Comparison of ENCODE assay signal across 25 cellular contexts in genomic region chr11:22561283-22561682, GRCh38.
"Had no signal": no experiment of that assay in that cellular context is flagged by ENCODE, and none has a peak within 500 bp of the region (broad histone marks: within the 10 kb centered on the region; RNA-seq: fewer than 3 reads in every experiment).

No MANE protein-coding gene starts in this region.

- DNase-seq: stimulated activated CD4-positive, alpha-beta T cell treated with anti-CD3 and anti-CD28 coated beads, Interleukin-2, amount 100 ng/mL, for 48 hours; stimulated activated CD4-positive, alpha-beta T cell treated with anti-CD3 and anti-CD28 coated beads, Interleukin-4, amount 100 ng/mL, for 1 hour; stimulated activated CD4-positive, alpha-beta T cell treated with anti-CD3 and anti-CD28 coated beads, Interleukin-4, amount 100 ng/mL, for 24 hours; stimulated activated CD4-positive, alpha-beta T cell treated with anti-CD3 and anti-CD28 coated beads, Interleukin-4, amount 100 ng/mL, for 4 hours; stimulated activated CD8-positive, alpha-beta memory T cell treated with anti-CD3 and anti-CD28 coated beads, Interleukin-4, amount 100 ng/mL, for 48 hours; stimulated activated naive B cell treated with anti-CD40 and anti-IgM and Interleukin-4, amounts not matched to agents 10 μg/mL and 1 μg/mL and 100 μg/mL, for 72 hours; stimulated activated naive CD4-positive, alpha-beta T cell; stimulated activated naive CD4-positive, alpha-beta T cell treated with Interleukin-2 at 50 U/mL for 16 hours; stimulated activated naive CD8-positive, alpha-beta T cell treated with anti-CD3 and anti-CD28 coated beads, Interleukin-15, amount 100 ng/mL, for 72 hours; stimulated activated naive CD8-positive, alpha-beta T cell treated with anti-CD3 and anti-CD28 coated beads, Interleukin-15, Interleukin-2, amounts not matched to agents 100 U/mL and 50 U/mL, for 24 hours; stomach; substantia nigra; testis; thyroid gland; tibial artery; transverse colon; upper lobe of left lung; upper lobe of right lung; uterus had no signal

- H3K9me3 ChIP-seq: testis, thoracic aorta, thyroid gland, tibial artery, transverse colon, upper lobe of left lung, upper lobe of right lung, uterus, vagina had no signal

- H3K36me3 ChIP-seq: stomach, suprapubic skin, thoracic aorta, thyroid gland, tibial artery, tibial nerve, transverse colon, upper lobe of left lung, upper lobe of right lung, uterus, vagina had no signal

- H3K4me1 ChIP-seq: stomach, suprapubic skin, testis, thyroid gland, tibial artery, transverse colon, upper lobe of left lung, upper lobe of right lung, uterus, vagina had no signal

- ATAC-seq: stimulated activated effector memory CD8-positive, alpha-beta T cell treated with anti-CD3 and anti-CD28 coated beads, Interleukin-12 subunit alpha, Interleukin-12 subunit beta, amount 100 ng/mL, for 72 hours; stimulated activated memory B cell treated with anti-CD40 and anti-IgM and Interleukin-4, amounts not matched to agents 10 μg/mL and 1 μg/mL and 100 μg/mL, for 72 hours; stimulated activated naive B cell treated with anti-CD40 and anti-IgM and Interleukin-4, amounts not matched to agents 10 μg/mL and 1 μg/mL and 100 μg/mL, for 72 hours; stimulated activated naive CD8-positive, alpha-beta T cell treated with anti-CD3 and anti-CD28 coated beads, Interleukin-15, amount 100 ng/mL, for 72 hours; stimulated activated naive CD8-positive, alpha-beta T cell treated with anti-CD3 and anti-CD28 coated beads, Interleukin-15, Interleukin-2, amounts not matched to agents 100 U/mL and 50 U/mL, for 24 hours; upper lobe of right lung had no signal

- H3K27ac ChIP-seq: stomach, suprapubic skin, testis, thoracic aorta, thyroid gland, tibial artery, tibial nerve, transverse colon, upper lobe of left lung, upper lobe of right lung, uterus, vagina had no signal

- H3K4me3 ChIP-seq: stomach, suprapubic skin, testis, thoracic aorta, thyroid gland, tibial artery, tibial nerve, transverse colon, upper lobe of left lung, upper lobe of right lung, uterus, vagina had no signal

- H3K27me3 ChIP-seq: stomach, suprapubic skin, testis, thyroid gland, tibial artery, tibial nerve, transverse colon, upper lobe of left lung, upper lobe of right lung, uterus, vagina had no signal
